In the genomic region with DNA sequence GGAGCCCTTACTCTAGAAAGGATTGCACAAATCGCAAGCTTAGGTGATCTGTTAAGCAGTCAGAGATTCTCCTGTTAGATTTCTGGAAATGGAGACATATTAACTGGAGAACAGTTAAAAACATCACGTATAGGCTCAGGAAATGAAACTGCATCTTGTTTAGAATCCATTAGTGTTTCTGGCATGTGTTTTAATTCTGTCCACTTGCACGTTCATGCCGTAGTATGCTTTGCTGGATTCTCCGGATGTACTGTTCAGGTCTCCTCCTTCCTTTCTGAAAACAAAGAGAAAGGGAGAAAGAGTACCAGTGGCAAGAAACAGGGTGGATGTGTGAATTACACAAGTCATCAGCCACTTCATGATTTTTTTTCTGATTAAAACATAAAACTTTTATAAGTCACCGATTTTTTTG, we compare ENCODE assay signal across 8 cellular contexts. TPM values are rescaled to one million over a fixed set of nuclear protein-coding genes. Genes with fewer than 3 reads are reported as not detected.
DNase-seq lines count a peak whose midpoint lies in the region; ATAC-seq, FAIRE-seq and TF ChIP-seq lines count a peak whose summit lies in the region.

No MANE protein-coding gene starts in this region.

- no TSS peak for BruUV-seq in endothelial cell of umbilical vein (replicated peaks; lab: Mats Ljungman, UMichigan)

- peak overlapping the region; percentile 87 for H3K9ac ChIP-seq in endothelial cell of umbilical vein (replicated peaks; ENCODE audit: extremely low read depth, insufficient read depth, low read length)

- H3K4me1 ChIP-seq in Peyer's patch, result peaks cover 0 to 29% (median 8%) of the 10 kb centered on the region in 4 donors
- peaks cover 30% of the 10 kb centered on the region for H3K4me1 ChIP-seq in endothelial cell of umbilical vein (ENCODE audit: control insufficient read depth, extremely low read depth, insufficient read depth, low read length)
- peaks cover 27% of the 10 kb centered on the region for H3K4me1 ChIP-seq in osteoblast (ENCODE audit: insufficient read depth, low read length)

- POLR2A ChIA-PET in endothelial cell of umbilical vein (lab: Charles Lee), result interaction anchor here (0.6 kb wide), 2 partner anchors 723 to 1447 kb away, joined by 4 read pairs; no protein-coding TSS in a partner anchor

- no peak for FAIRE-seq in endothelial cell of umbilical vein (lab: Jason Lieb, UNC)

- DNase-seq in SIG-M5 (lab: John Stamatoyannopoulos, UW), result peak; percentile 13
- no peak for DNase-seq in SIG-M5 treated with dmso at 0.1 percent for 504 hours (lab: John Stamatoyannopoulos, UW; ENCODE audit: unreplicated experiment)
- DNase-seq in Peyer's patch, result no peak
- DNase-seq in endothelial cell of umbilical vein (ENCODE audit: low read depth, low spot score), result no peak
- peak; percentile 74 for DNase-seq in osteoblast (ENCODE audit: insufficient read length, low spot score, missing footprints)
- no peak for DNase-seq in stimulated activated CD4-positive, alpha-beta T cell treated with anti-CD3 and anti-CD28 coated beads, Interleukin-12 subunit alpha, Interleukin-12 subunit beta, amount 100 ng/mL, for 4 hours

- H3K27me3 ChIP-seq in Peyer's patch, result no peaks in the 10 kb centered on the region
- H3K27me3 ChIP-seq in endothelial cell of umbilical vein (ENCODE audit: control insufficient read depth in 2 of 2, insufficient read depth in 2 of 2, low read length in 2 of 2), result no peaks in the 10 kb centered on the region
- no peaks in the 10 kb centered on the region for H3K27me3 ChIP-seq in osteoblast (ENCODE audit: insufficient read depth, low read length)

- CTCF ChIA-PET in endothelial cell of umbilical vein (lab: Charles Lee), result interaction anchor here (0.8 to 7.2 kb wide), 15 partner anchors 9 to 1539 kb away, joined by 3 to 94 read pairs (median 4); no protein-coding TSS in a partner anchor

- TF ChIP-seq CTCF in Peyer's patch (IDR thresholded peaks at IDR 0.05) (no peak), endothelial cell of umbilical vein (IDR thresholded peaks at IDR 0.05; ENCODE audit: extremely low read depth in 1 of 2, insufficient read depth in 1 of 2, low read depth in 1 of 2, low read length in 2 of 2) (no peak), osteoblast (IDR thresholded peaks at IDR 0.05; ENCODE audit: extremely low read depth, low read depth, low read length) (no peak)

- dilution Hi-C loops in endothelial cell of umbilical vein (cut with MboI; ENCODE audit: extremely low pct_ligation_motif_present, low sequenced_read_pairs), result no loop called here

- peak overlapping the region; percentile 57 to 79 (median 66) for H3K27ac ChIP-seq in Peyer's patch
- peak overlapping the region; percentile 73 for H3K27ac ChIP-seq in endothelial cell of umbilical vein (ENCODE audit: insufficient read depth, low read depth, low read length)
- H3K27ac ChIP-seq in osteoblast (ENCODE audit: low read depth, low read length), result peak overlapping the region; percentile 87

- H3K9me1 ChIP-seq in endothelial cell of umbilical vein (replicated peaks; ENCODE audit: control insufficient read depth, extremely low read depth, insufficient read depth, low read length), result no peaks in the 10 kb centered on the region

- H3K79me2 ChIP-seq in endothelial cell of umbilical vein (ENCODE audit: control insufficient read depth, insufficient read depth, low read length) (peaks cover 31% of the 10 kb centered on the region), osteoblast (ENCODE audit: insufficient read depth, low read length) (peaks cover 70% of the 10 kb centered on the region)

- peaks cover 2% of the 10 kb centered on the region for H4K20me1 ChIP-seq in endothelial cell of umbilical vein (replicated peaks; ENCODE audit: control insufficient read depth, extremely low read depth, insufficient read depth, low read length)
- H4K20me1 ChIP-seq in osteoblast (ENCODE audit: insufficient read depth, low read length), result peaks cover 23% of the 10 kb centered on the region

- ATAC-seq in HG02571 (IDR thresholded peaks at IDR 0.05; ENCODE audit: unreplicated experiment), result no peak
- ATAC-seq in GM21576 (IDR thresholded peaks at IDR 0.05; ENCODE audit: unreplicated experiment), result no peak

- H3K36me3 ChIP-seq in Peyer's patch (no peaks in the 10 kb centered on the region), endothelial cell of umbilical vein (ENCODE audit: control insufficient read depth in 2 of 2, extremely low read depth in 1 of 2, insufficient read depth in 2 of 2, low read length in 2 of 2) (no peaks in the 10 kb centered on the region), osteoblast (ENCODE audit: insufficient read depth, low read length) (peaks cover 14% of the 10 kb centered on the region)

- no peaks in the 10 kb centered on the region for H3K9me3 ChIP-seq in Peyer's patch
- no peaks in the 10 kb centered on the region for H3K9me3 ChIP-seq in endothelial cell of umbilical vein (replicated peaks; ENCODE audit: control insufficient read depth, insufficient read depth, low read length)
- no peaks in the 10 kb centered on the region for H3K9me3 ChIP-seq in osteoblast (ENCODE audit: low read depth, low read length)

- TF ChIP-seq POLR2A in Peyer's patch (IDR thresholded peaks at IDR 0.05) (no peak), endothelial cell of umbilical vein (IDR thresholded peaks at IDR 0.05; ENCODE audit: low read depth, low read length) (no peak)

- H3K4me2 ChIP-seq in endothelial cell of umbilical vein (ENCODE audit: insufficient read depth, low read length) (peak overlapping the region; percentile 98), osteoblast (ENCODE audit: insufficient read depth, low read length) (peak overlapping the region; percentile 88)

- H2AFZ ChIP-seq in endothelial cell of umbilical vein (ENCODE audit: low read depth, low read length) (peak overlapping the region; percentile 99), osteoblast (ENCODE audit: low read length) (peak overlapping the region; percentile 19)

- intact Hi-C loops in endothelial cell of umbilical vein (cut with micrococcal nuclease), result loop anchor here (1.0 to 10.0 kb wide), 9 partner anchors 261 to 1889 kb away; partner anchors contain the start of gene LNPEP

- peak overlapping the region; percentile 54 to 93 (median 74) for H3K4me3 ChIP-seq in Peyer's patch
- H3K4me3 ChIP-seq in endothelial cell of umbilical vein (replicated peaks in 1 of 3; ENCODE audit: insufficient read depth in 1 of 3, low read depth in 1 of 3, low read length in 3 of 3), result peak overlapping the region; percentile 70 to 96 (median 90)
- H3K4me3 ChIP-seq in osteoblast (ENCODE audit: insufficient read depth, low read length), result peak overlapping the region; percentile 78

TF ChIP-seq in endothelial cell of umbilical vein, 7 proteins besides CTCF, POLR2A, EP300 and RAD21:
- TF ChIP-seq FOS (IDR thresholded peaks at IDR 0.05; ENCODE audit: borderline replicate concordance, insufficient read depth, low read length), result no peak
TF ChIP-seq in endothelial cell of umbilical vein: peak in this region for 0.

RNA-seq across cellular contexts. Expression of gene RGMB, which starts 2.5 kb away (rescaled TPM):
- total RNA-seq in Peyer's patch (100 to 1,000 TPM in 3 of 4 donors, 10 to 100 TPM in 1; 55.0 to 298 (median 138) TPM), endothelial cell of umbilical vein (27.5 and 31.3 TPM in 2 replicates), osteoblast (70.9 and 81.3 TPM in 2 replicates)
- polyA plus RNA-seq in endothelial cell of umbilical vein, result 15.0 and 16.2 TPM in 2 replicates
- polyA plus RNA-seq in endothelial cell of umbilical vein (2011; cell fraction: cytosol; rRNA removed), result 13.5 and 14.2 TPM in 2 replicates
- polyA plus RNA-seq in endothelial cell of umbilical vein (2011; cell fraction: nucleus; rRNA removed), result 29.2 and 29.3 TPM in 2 replicates
- polyA plus RNA-seq in endothelial cell of umbilical vein (2012), result 11.3 and 14.2 TPM in 2 replicates
- 32.2 and 38.1 TPM in 2 replicates for polyA minus RNA-seq in endothelial cell of umbilical vein
- polyA minus RNA-seq in endothelial cell of umbilical vein (2011; cell fraction: cytosol; rRNA and poly(A)+ RNA removed), result 13.5 TPM
- polyA minus RNA-seq in endothelial cell of umbilical vein (2011; cell fraction: nucleus; rRNA and poly(A)+ RNA removed), result 60.5 and 67.9 TPM in 2 replicates

Comparison
In these comparisons a context has a peak if more than half of its experiments do, and no peak if none do; other contexts are left out.
1. DNase-seq: peak in SIG-M5 (single experiment) and osteoblast (single experiment); none in SIG-M5 treated with dmso at 0.1 percent for 504 hours (single experiment), Peyer's patch (0 of 3), endothelial cell of umbilical vein (single experiment) and stimulated activated CD4-positive, alpha-beta T cell treated with anti-CD3 and anti-CD28 coated beads, Interleukin-12 subunit alpha, Interleukin-12 subunit beta, amount 100 ng/mL, for 4 hours (single experiment).
2. Peak in every context shown above with its lines, with median percentiles within 50 percentile points of each other: H3K27ac ChIP-seq and H3K4me3 ChIP-seq.